In genomic region chr3:127525373-127525772, GRCh38 we compare ENCODE assay signal across 13 cellular contexts.
DNase-seq lines count a peak whose midpoint lies in the region; ATAC-seq, FAIRE-seq and TF ChIP-seq lines count a peak whose summit lies in the region.
"Had no signal": no experiment of that assay in that cellular context is flagged by ENCODE, and none has a peak within 500 bp of the region (broad histone marks: within the 10 kb centered on the region; RNA-seq: fewer than 3 reads in every experiment).

No MANE protein-coding gene starts in this region.

- ATAC-seq in GM18867 (IDR thresholded peaks at IDR 0.05; ENCODE audit: unreplicated experiment), result no peak
- no peak for ATAC-seq in GM19395 (IDR thresholded peaks at IDR 0.05; ENCODE audit: unreplicated experiment)
- ATAC-seq: stimulated activated memory B cell treated with anti-CD40 and anti-IgM and Interleukin-4, amounts not matched to agents 10 μg/mL and 1 μg/mL and 100 μg/mL, for 72 hours had no signal

- H3K36me3 Mint-ChIP-seq in glutamatergic neuron (ENCODE audit: unreplicated experiment), result peaks cover 26% of the 10 kb centered on the region
- H3K36me3 Mint-ChIP-seq: stimulated activated memory B cell treated with anti-CD40 and anti-IgM and Interleukin-4, amounts not matched to agents 10 μg/mL and 1 μg/mL and 100 μg/mL, for 72 hours had no signal

- H3K27ac ChIP-seq in substantia nigra (ENCODE audit: low read depth, low read length, poor library complexity, severe bottlenecking), result no peak overlapping the region

- H3K27ac Mint-ChIP-seq in glutamatergic neuron (ENCODE audit: unreplicated experiment), result no peak overlapping the region
- H3K27ac Mint-ChIP-seq: stimulated activated memory B cell treated with anti-CD40 and anti-IgM and Interleukin-4, amounts not matched to agents 10 μg/mL and 1 μg/mL and 100 μg/mL, for 72 hours had no signal

- H3K9me3 Mint-ChIP-seq in glutamatergic neuron (ENCODE audit: unreplicated experiment), result no peaks in the 10 kb centered on the region

- no peaks in the 10 kb centered on the region for H3K27me3 Mint-ChIP-seq in glutamatergic neuron (ENCODE audit: unreplicated experiment)

- H3K4me1 Mint-ChIP-seq in glutamatergic neuron (ENCODE audit: low read depth, unreplicated experiment), result no peaks in the 10 kb centered on the region
- H3K4me1 Mint-ChIP-seq: stimulated activated memory B cell treated with anti-CD40 and anti-IgM and Interleukin-4, amounts not matched to agents 10 μg/mL and 1 μg/mL and 100 μg/mL, for 72 hours had no signal

- TF ChIP-seq CTCF in kidney epithelial cell (IDR thresholded peaks at IDR 0.05; ENCODE audit: insufficient read depth, low read length, poor library complexity, severe bottlenecking), result no peak
- TF ChIP-seq CTCF in glutamatergic neuron (IDR thresholded peaks at IDR 0.05; ENCODE audit: partially characterized antibody, unreplicated experiment), result no peak

- no peak overlapping the region for H3K4me3 ChIP-seq in kidney epithelial cell (ENCODE audit: low read depth, low read length)

- H3K27me3 ChIP-seq in kidney epithelial cell (ENCODE audit: control insufficient read depth, insufficient read depth, low read length), result peaks cover 8% of the 10 kb centered on the region

- H3K4me3 Mint-ChIP-seq in glutamatergic neuron (ENCODE audit: unreplicated experiment), result no peak overlapping the region
- H3K4me3 Mint-ChIP-seq: stimulated activated memory B cell treated with anti-CD40 and anti-IgM and Interleukin-4, amounts not matched to agents 10 μg/mL and 1 μg/mL and 100 μg/mL, for 72 hours had no signal

- H3K36me3 ChIP-seq in kidney epithelial cell (ENCODE audit: control insufficient read depth, insufficient read depth, low read length), result no peaks in the 10 kb centered on the region

- peak; percentile 96 for FAIRE-seq in HTR-8/SVneo (lab: Jason Lieb, UNC)

- DNase-seq in COR-L47 (lab: John Stamatoyannopoulos, UW), result peak; percentile 57
- peak; percentile 83 for DNase-seq in HTR-8/SVneo (ENCODE audit: insufficient read length, low spot score)
- DNase-seq in SW480 (ENCODE audit: low spot score), result peak; percentile 96
- DNase-seq in kidney epithelial cell (ENCODE audit: low read depth), result peak; percentile 99
- DNase-seq in substantia nigra (lab: John Stamatoyannopoulos, UW), result no peak
- DNase-seq in glutamatergic neuron, result no peak
- DNase-seq: activated T-cell treated with anti-CD3 and anti-CD28 coated beads, Interleukin-2, amount 50 U/mL, for 48 hours; cerebellar nuclear complex; DND-41; NCI-H2171 had no signal

Comparison
In these comparisons a context has a peak if more than half of its experiments do, and no peak if none do; other contexts are left out.
1. DNase-seq: peak in COR-L47 (single experiment), HTR-8/SVneo (single experiment), SW480 (single experiment) and kidney epithelial cell (single experiment); none in substantia nigra (0 of 49) and glutamatergic neuron (single experiment).